In genomic region chr20:33649201-33649631, GRCh38 we compare ENCODE assay signal across 12 cellular contexts. TPM values are rescaled to one million over a fixed set of nuclear protein-coding genes. Genes with fewer than 3 reads are reported as not detected.
DNase-seq lines count a peak whose midpoint lies in the region; ATAC-seq and TF ChIP-seq lines count a peak whose summit lies in the region.
"Had no signal": no experiment of that assay in that cellular context is flagged by ENCODE, and none has a peak within 500 bp of the region (broad histone marks: within the 10 kb centered on the region; RNA-seq: fewer than 3 reads in every experiment).

No MANE protein-coding gene starts in this region.

- H3K9me3 ChIP-seq in left lung = no peaks in the 10 kb centered on the region
- no peaks in the 10 kb centered on the region for H3K9me3 ChIP-seq in tibial artery
- no peaks in the 10 kb centered on the region for H3K9me3 ChIP-seq in effector memory CD4-positive, alpha-beta T cell (ENCODE audit: control insufficient read depth, low read length)

- no peak for DNase-seq in activated T-cell treated with anti-CD3 and anti-CD28 coated beads, Interleukin-2, amount 50 U/mL, for 24 hours
- DNase-seq in activated T-cell treated with anti-CD3 and anti-CD28 coated beads for 4 hours (no peak), left lung (peak in 1 of 2 donors; percentile 84), tibial artery (peak in 1 of 2 donors; percentile 79), cortex of kidney (lab: John Stamatoyannopoulos, UW) (no peak)
- DNase-seq in effector memory CD4-positive, alpha-beta T cell = no peak
- DNase-seq: activated CD8-positive, alpha-beta T cell treated with anti-CD3 and anti-CD28 coated beads, Interleukin-2, amount 10 ng/mL, durations not matched to agents 7 days and 5 days; stimulated activated CD8-positive, alpha-beta memory T cell treated with anti-CD3 and anti-CD28 coated beads, Interleukin-4, amount 100 ng/mL, for 48 hours; SW 1271 had no signal

- H3K4me1 ChIP-seq in left lung = peaks cover 10 to 15% of the 10 kb centered on the region in 2 donors
- H3K4me1 ChIP-seq in tibial artery = peaks cover 0 to 54% (median 36%) of the 10 kb centered on the region in 4 donors
- no peaks in the 10 kb centered on the region for H3K4me1 ChIP-seq in effector memory CD4-positive, alpha-beta T cell (ENCODE audit: control insufficient read depth, insufficient read depth, low read length, poor library complexity, severe bottlenecking)

- intact Hi-C loops in left lung (cut with DNase I) (no loop called here), tibial artery (cut with DNase I; ENCODE audit: low total_unique reads) (no loop called here)

- H3K4me1 Mint-ChIP-seq in activated T-cell treated with anti-CD3 and anti-CD28 coated beads, Interleukin-2, amount 50 U/mL, for 24 hours (ENCODE audit: low read depth) = peaks cover 62% of the 10 kb centered on the region
- H3K4me1 Mint-ChIP-seq in brain = peaks cover 54% of the 10 kb centered on the region

- peak overlapping the region; percentile 26 for H3K27ac Mint-ChIP-seq in activated T-cell treated with anti-CD3 and anti-CD28 coated beads, Interleukin-2, amount 50 U/mL, for 24 hours
- peak overlapping the region; percentile 63 to 94 (median 77) for H3K27ac Mint-ChIP-seq in brain
- H3K27ac Mint-ChIP-seq: activated CD8-positive, alpha-beta T cell treated with anti-CD3 and anti-CD28 coated beads, Interleukin-2, amount 10 ng/mL, durations not matched to agents 7 days and 5 days had no signal

- H3K36me3 ChIP-seq in left lung = peaks cover 0 to 18% of the 10 kb centered on the region in 2 donors
- H3K36me3 ChIP-seq in tibial artery = peaks cover 9 to 19% (median 16%) of the 10 kb centered on the region in 3 donors
- H3K36me3 ChIP-seq in effector memory CD4-positive, alpha-beta T cell (ENCODE audit: control insufficient read depth, insufficient read depth, low read length) = peaks cover 14% of the 10 kb centered on the region

- H3K4me3 Mint-ChIP-seq in activated T-cell treated with anti-CD3 and anti-CD28 coated beads, Interleukin-2, amount 50 U/mL, for 24 hours = no peak overlapping the region
- H3K4me3 Mint-ChIP-seq in brain = no peak overlapping the region
- H3K4me3 Mint-ChIP-seq: activated CD8-positive, alpha-beta T cell treated with anti-CD3 and anti-CD28 coated beads, Interleukin-2, amount 10 ng/mL, durations not matched to agents 7 days and 5 days had no signal

- H3K27ac ChIP-seq in left lung (peak overlapping the region in 1 of 2 donors; percentile 2), tibial artery (peak overlapping the region; percentile 65 to 80)
- no peak overlapping the region for H3K27ac ChIP-seq in effector memory CD4-positive, alpha-beta T cell (ENCODE audit: insufficient read depth, low read length, poor library complexity, severe bottlenecking)

- ATAC-seq in left lung (peak; percentile 65), HG03095 (IDR thresholded peaks at IDR 0.05; ENCODE audit: unreplicated experiment) (no peak)
- ATAC-seq: activated CD8-positive, alpha-beta T cell treated with anti-CD3 and anti-CD28 coated beads, Interleukin-2, amount 10 ng/mL, durations not matched to agents 7 days and 5 days had no signal

- H3K9me3 Mint-ChIP-seq in activated T-cell treated with anti-CD3 and anti-CD28 coated beads, Interleukin-2, amount 50 U/mL, for 24 hours = no peaks in the 10 kb centered on the region
- H3K9me3 Mint-ChIP-seq in brain = no peaks in the 10 kb centered on the region

- H3K4me3 ChIP-seq in left lung = no peak overlapping the region
- no peak overlapping the region for H3K4me3 ChIP-seq in tibial artery
- H3K4me3 ChIP-seq in effector memory CD4-positive, alpha-beta T cell (ENCODE audit: insufficient read depth, low read depth, low read length, poor library complexity, severe bottlenecking) = no peak overlapping the region

- TF ChIP-seq CTCF in brain (conservative IDR thresholded peaks at IDR 0.05) = no peak
- no peak for TF ChIP-seq CTCF in left lung (IDR thresholded peaks at IDR 0.05)
- no peak for TF ChIP-seq CTCF in tibial artery (IDR thresholded peaks at IDR 0.05)

- H3K27me3 ChIP-seq in left lung (no peaks in the 10 kb centered on the region), tibial artery (no peaks in the 10 kb centered on the region)
- no peaks in the 10 kb centered on the region for H3K27me3 ChIP-seq in effector memory CD4-positive, alpha-beta T cell (replicated peaks; ENCODE audit: control insufficient read depth, insufficient read depth, low read length, poor library complexity, severe bottlenecking)

- no peaks in the 10 kb centered on the region for H3K27me3 Mint-ChIP-seq in activated T-cell treated with anti-CD3 and anti-CD28 coated beads, Interleukin-2, amount 50 U/mL, for 24 hours
- H3K27me3 Mint-ChIP-seq in brain = no peaks in the 10 kb centered on the region

- H3K36me3 Mint-ChIP-seq in activated T-cell treated with anti-CD3 and anti-CD28 coated beads, Interleukin-2, amount 50 U/mL, for 24 hours (ENCODE audit: low read depth) = peaks cover 24% of the 10 kb centered on the region
- H3K36me3 Mint-ChIP-seq in brain = peaks cover 19% of the 10 kb centered on the region

RNA-seq across cellular contexts. Expression of gene C20orf144, which starts 12.9 kb away (rescaled TPM):
- polyA plus RNA-seq in brain (ENCODE audit: insufficient read depth, low read depth, low replicate concordance) = 0.14 TPM
- total RNA-seq in left lung = under 1 TPM in 1 of 2 donors, not detected in 1; 0.24 TPM
- total RNA-seq: NCI-H460 had no signal

RNA-seq across cellular contexts. Expression of gene ACTL10, which starts 17.5 kb away (rescaled TPM):
- polyA plus RNA-seq in brain (ENCODE audit: insufficient read depth, low read depth, low replicate concordance) = 1.4 TPM
- 1 to 10 TPM; 1.2 to 2.3 TPM for total RNA-seq in left lung
- total RNA-seq: NCI-H460 had no signal

RNA-seq across cellular contexts. Expression of gene NECAB3, which starts 25.0 kb away (rescaled TPM):
- 75.9 TPM for polyA plus RNA-seq in brain (ENCODE audit: insufficient read depth, low read depth, low replicate concordance)
- 10 to 100 TPM; 53.7 to 72.9 TPM for total RNA-seq in left lung

RNA-seq across cellular contexts. Expression of gene E2F1, which starts 37.0 kb away (rescaled TPM):
- polyA plus RNA-seq in brain (ENCODE audit: insufficient read depth, low read depth, low replicate concordance) = 73.1 TPM
- total RNA-seq in left lung = 10 to 100 TPM; 14.2 to 23.6 TPM
